1 cellular context compared by ENCODE assay signal in the genomic region with DNA sequence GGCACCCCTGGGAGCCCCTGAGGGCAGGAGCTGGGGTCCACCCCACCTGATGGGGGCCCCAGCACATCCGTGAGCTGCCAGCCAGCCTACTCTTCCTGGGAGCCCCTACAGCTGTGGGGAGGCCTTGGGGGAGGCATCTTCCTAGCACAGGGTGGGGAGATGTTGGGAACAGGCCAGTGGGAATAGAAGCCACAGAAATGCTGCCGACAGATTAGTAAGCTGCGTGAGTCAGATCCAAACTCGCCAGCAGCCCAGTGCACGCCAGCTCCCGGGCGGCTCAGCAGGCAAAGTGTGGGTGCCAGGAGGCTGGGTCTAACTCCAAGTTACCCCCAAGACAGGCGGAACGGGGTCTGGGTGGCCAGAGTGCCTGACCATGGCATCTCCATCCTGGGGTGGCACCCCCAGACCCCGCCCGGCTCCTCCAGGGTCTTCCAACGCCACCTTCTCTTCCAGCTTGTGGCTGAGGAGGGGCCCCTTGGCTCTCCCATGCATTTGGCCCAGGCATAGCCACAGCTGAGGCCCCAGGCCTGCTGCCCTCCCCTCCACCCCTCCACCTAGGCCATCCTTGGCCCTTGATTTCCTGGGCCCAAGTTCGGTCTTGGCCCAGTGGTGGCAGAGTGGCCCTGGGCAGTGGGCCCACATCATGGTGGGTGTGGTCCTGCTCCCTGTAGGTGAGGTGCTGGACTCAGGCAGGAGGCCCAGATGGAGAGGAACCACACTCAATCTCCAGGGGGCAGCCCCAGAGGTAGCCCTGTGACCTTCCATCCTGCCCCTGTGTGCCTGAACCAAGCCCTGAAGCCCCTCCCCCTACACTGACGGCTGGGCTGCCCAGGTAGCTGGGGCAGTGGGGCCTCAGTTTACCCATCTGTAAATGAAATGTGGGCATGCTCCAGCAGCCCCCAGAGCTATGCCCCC.
TF ChIP-seq lines count a peak whose summit lies in the region.

No MANE protein-coding gene starts in this region.

TF ChIP-seq in HEK293, 187 proteins besides CTCF, POLR2A, EP300 and RAD21 (continued from another document):
- TF ChIP-seq, protein P1, sequence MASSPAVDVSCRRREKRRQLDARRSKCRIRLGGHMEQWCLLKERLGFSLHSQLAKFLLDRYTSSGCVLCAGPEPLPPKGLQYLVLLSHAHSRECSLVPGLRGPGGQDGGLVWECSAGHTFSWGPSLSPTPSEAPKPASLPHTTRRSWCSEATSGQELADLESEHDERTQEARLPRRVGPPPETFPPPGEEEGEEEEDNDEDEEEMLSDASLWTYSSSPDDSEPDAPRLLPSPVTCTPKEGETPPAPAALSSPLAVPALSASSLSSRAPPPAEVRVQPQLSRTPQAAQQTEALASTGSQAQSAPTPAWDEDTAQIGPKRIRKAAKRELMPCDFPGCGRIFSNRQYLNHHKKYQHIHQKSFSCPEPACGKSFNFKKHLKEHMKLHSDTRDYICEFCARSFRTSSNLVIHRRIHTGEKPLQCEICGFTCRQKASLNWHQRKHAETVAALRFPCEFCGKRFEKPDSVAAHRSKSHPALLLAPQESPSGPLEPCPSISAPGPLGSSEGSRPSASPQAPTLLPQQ (tag by site-specific recombination; IDR thresholded peaks at IDR 0.05), result 0 out of 2 replicates have a peak, but pooled peaks have one; percentile 19
- TF ChIP-seq ZNF670 (tag by site-specific recombination; IDR thresholded peaks at IDR 0.05; ENCODE audit: low read depth), result no peak
- no peak for TF ChIP-seq ZNF335 (tag by site-specific recombination; conservative IDR thresholded peaks at IDR 0.05)
- TF ChIP-seq MEIS1 (CRISPR knock-in tag; IDR thresholded peaks at IDR 0.05; ENCODE audit: borderline replicate concordance), result no peak
- TF ChIP-seq ZSCAN30 (tag by site-specific recombination; IDR thresholded peaks at IDR 0.05), result no peak
- TF ChIP-seq, protein P2, sequence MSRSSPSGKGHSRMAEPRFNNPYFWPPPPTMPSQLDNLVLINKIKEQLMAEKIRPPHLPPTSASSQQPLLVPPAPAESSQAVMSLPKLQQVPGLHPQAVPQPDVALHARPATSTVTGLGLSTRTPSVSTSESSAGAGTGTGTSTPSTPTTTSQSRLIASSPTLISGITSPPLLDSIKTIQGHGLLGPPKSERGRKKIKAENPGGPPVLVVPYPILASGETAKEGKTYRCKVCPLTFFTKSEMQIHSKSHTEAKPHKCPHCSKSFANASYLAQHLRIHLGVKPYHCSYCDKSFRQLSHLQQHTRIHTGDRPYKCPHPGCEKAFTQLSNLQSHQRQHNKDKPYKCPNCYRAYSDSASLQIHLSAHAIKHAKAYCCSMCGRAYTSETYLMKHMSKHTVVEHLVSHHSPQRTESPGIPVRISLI (tag by site-specific recombination; IDR thresholded peaks at IDR 0.05), result no peak
- TF ChIP-seq, protein P3, sequence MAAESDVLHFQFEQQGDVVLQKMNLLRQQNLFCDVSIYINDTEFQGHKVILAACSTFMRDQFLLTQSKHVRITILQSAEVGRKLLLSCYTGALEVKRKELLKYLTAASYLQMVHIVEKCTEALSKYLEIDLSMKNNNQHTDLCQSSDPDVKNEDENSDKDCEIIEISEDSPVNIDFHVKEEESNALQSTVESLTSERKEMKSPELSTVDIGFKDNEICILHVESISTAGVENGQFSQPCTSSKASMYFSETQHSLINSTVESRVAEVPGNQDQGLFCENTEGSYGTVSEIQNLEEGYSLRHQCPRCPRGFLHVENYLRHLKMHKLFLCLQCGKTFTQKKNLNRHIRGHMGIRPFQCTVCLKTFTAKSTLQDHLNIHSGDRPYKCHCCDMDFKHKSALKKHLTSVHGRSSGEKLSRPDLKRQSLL (tag by site-specific recombination; IDR thresholded peaks at IDR 0.05), result no peak
- TF ChIP-seq GLI4 (tag by site-specific recombination; IDR thresholded peaks at IDR 0.05), result no peak
- no peak for TF ChIP-seq OSR2 (tag by site-specific recombination; IDR thresholded peaks at IDR 0.05)
- no peak for TF ChIP-seq ZBTB8A (tag by site-specific recombination; IDR thresholded peaks at IDR 0.05)
- TF ChIP-seq ZNF791 (tag by site-specific recombination; IDR thresholded peaks at IDR 0.05), result no peak
- no peak for TF ChIP-seq BCL11A (tag by site-specific recombination; IDR thresholded peaks at IDR 0.05; ENCODE audit: low read depth)
- no peak for TF ChIP-seq ZNF843 (tag by site-specific recombination; IDR thresholded peaks at IDR 0.05)
- TF ChIP-seq ZNF707 (tag by site-specific recombination; IDR thresholded peaks at IDR 0.05), result no peak
- TF ChIP-seq SCRT1 (tag by site-specific recombination; IDR thresholded peaks at IDR 0.05; ENCODE audit: borderline replicate concordance), result no peak
- TF ChIP-seq ZNF37A (tag by site-specific recombination; IDR thresholded peaks at IDR 0.05), result no peak
